25 cellular contexts compared by ENCODE assay signal in the genomic region with DNA sequence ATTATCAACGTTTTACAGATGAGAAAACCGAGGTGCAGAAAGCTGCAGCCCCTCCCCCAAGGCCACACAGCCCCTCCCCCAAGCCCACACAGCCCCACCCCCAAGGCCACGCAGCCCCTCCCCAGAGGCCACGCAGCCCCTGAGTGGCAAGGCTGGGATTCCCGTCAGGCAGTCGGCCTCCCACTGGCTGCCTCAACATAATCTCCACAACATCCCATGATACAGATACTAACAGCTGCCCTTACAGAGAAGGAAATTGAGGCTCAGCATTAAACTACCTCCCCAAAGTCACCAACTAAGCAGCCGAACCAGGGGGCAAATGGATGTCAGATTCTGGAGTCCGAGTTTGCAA. TPM values are rescaled to one million over a fixed set of nuclear protein-coding genes. Genes with fewer than 3 reads are reported as not detected.
DNase-seq lines count a peak whose midpoint lies in the region; ATAC-seq, FAIRE-seq and TF ChIP-seq lines count a peak whose summit lies in the region.
"Had no signal": no experiment of that assay in that cellular context is flagged by ENCODE, and none has a peak within 500 bp of the region (broad histone marks: within the 10 kb centered on the region; RNA-seq: fewer than 3 reads in every experiment).

No MANE protein-coding gene starts in this region.

- no peaks in the 10 kb centered on the region for H3K9me3 Mint-ChIP-seq in brain
- H3K9me3 Mint-ChIP-seq: activated CD4-positive, alpha-beta T cell treated with anti-CD3 and anti-CD28 coated beads, Interleukin-2, amount 10 ng/mL, durations not matched to agents 7 days and 5 days; activated naive CD4-positive, alpha-beta T cell treated with anti-CD3 and anti-CD28 coated beads, Interleukin-2, amount 50 U/mL, for 24 hours; naive thymus-derived CD8-positive, alpha-beta T cell; stimulated activated naive CD8-positive, alpha-beta T cell treated with anti-CD3 and anti-CD28 coated beads, Interleukin-15, amount 100 ng/mL, for 72 hours had no signal

- no peak overlapping the region for H3K9ac ChIP-seq in neuronal stem cell (ENCODE audit: low read depth, low read length, poor library complexity)

- WGBS in neuronal stem cell (ENCODE audit: extremely low coverage in 2 of 2, insufficient read length in 2 of 2, insufficient replicate concordance in 1 of 2), 2 donors, result no CpG with 5 or more reads among the region's 8 CpGs

- no peaks in the 10 kb centered on the region for H3K79me1 ChIP-seq in neuronal stem cell (ENCODE audit: low read depth, low read length)

- no peak overlapping the region for H4K91ac ChIP-seq in neuronal stem cell (ENCODE audit: low read depth, low read length, poor library complexity)

- TF ChIP-seq CTCF in cardiac muscle cell (IDR thresholded peaks at IDR 0.05; ENCODE audit: low read depth, low read length) (no peak), brain (conservative IDR thresholded peaks at IDR 0.05) (no peak)

- H3K4me1 ChIP-seq in cardiac muscle cell (ENCODE audit: low read depth) (peaks cover 93% of the 10 kb centered on the region), neuronal stem cell (ENCODE audit: control insufficient read depth in 2 of 2, insufficient read depth in 1 of 2, low read depth in 1 of 2, low read length in 2 of 2) (peaks cover 16 to 22% of the 10 kb centered on the region in 2 donors)

- DNase-seq in cardiac muscle cell (ENCODE audit: low read depth in 1 of 2, low spot score in 1 of 2) (no peak), left ventricle myocardium superior (no peak), neuronal stem cell (ENCODE audit: low spot score) (no peak), urothelium cell line (ENCODE audit: low spot score) (no peak), A172 (ENCODE audit: low spot score) (no peak), GM03348 (ENCODE audit: low spot score) (no peak)
- DNase-seq: activated CD4-positive, alpha-beta T cell treated with anti-CD3 and anti-CD28 coated beads, Interleukin-2, amount 10 ng/mL, durations not matched to agents 7 days and 5 days; caudate nucleus; dermis blood vessel endothelial cell; DMS79; GF-D8; glutamatergic neuron; naive thymus-derived CD8-positive, alpha-beta T cell; NCI-H1930; NCI-H82; stimulated activated naive CD8-positive, alpha-beta T cell treated with anti-CD3 and anti-CD28 coated beads, Interleukin-15, amount 100 ng/mL, for 72 hours; T-helper 9 cell had no signal

- H3K14ac ChIP-seq in neuronal stem cell (ENCODE audit: low read length), result peak overlapping the region; percentile 39

- peak overlapping the region; percentile 79 for H2BK15ac ChIP-seq in neuronal stem cell (ENCODE audit: low read length)

- H3K23ac ChIP-seq in neuronal stem cell (ENCODE audit: low read depth, low read length, poor library complexity), result no peak overlapping the region

- no peak overlapping the region for H2BK12ac ChIP-seq in neuronal stem cell (ENCODE audit: low read length)

- H3K9me3 ChIP-seq in cardiac muscle cell (ENCODE audit: low read depth) (no peaks in the 10 kb centered on the region), neuronal stem cell (replicated peaks in 1 of 2; ENCODE audit: control insufficient read depth in 2 of 2, insufficient read depth in 1 of 2, low read depth in 1 of 2, low read length in 2 of 2) (no peaks in the 10 kb centered on the region)
- H3K9me3 ChIP-seq: tibial artery had no signal

- ATAC-seq in left ventricle myocardium superior, result no peak
- ATAC-seq in GM21528 (IDR thresholded peaks at IDR 0.05; ENCODE audit: low FRiP score, unreplicated experiment), result no peak
- ATAC-seq: HCT116; naive thymus-derived CD8-positive, alpha-beta T cell; stimulated activated naive CD8-positive, alpha-beta T cell treated with anti-CD3 and anti-CD28 coated beads, Interleukin-15, amount 100 ng/mL, for 72 hours had no signal

- H3K36me3 ChIP-seq in cardiac muscle cell (no peaks in the 10 kb centered on the region), neuronal stem cell (replicated peaks in 1 of 2; ENCODE audit: control insufficient read depth in 2 of 2, insufficient read depth in 2 of 2, low read length in 2 of 2) (no peaks in the 10 kb centered on the region)
- H3K36me3 ChIP-seq: tibial artery had no signal

- H3K4me3 ChIP-seq in cardiac muscle cell (no peak overlapping the region), neuronal stem cell (ENCODE audit: low read length in 2 of 2) (no peak overlapping the region)
- H3K4me3 ChIP-seq: tibial artery had no signal

- H2AK5ac ChIP-seq in neuronal stem cell (ENCODE audit: low read depth, low read length), result peak overlapping the region; percentile 39

- peak; percentile 9 for FAIRE-seq in urothelium cell line (lab: Jason Lieb, UNC)
- FAIRE-seq: A204.1, endothelial cell of umbilical vein, GM18507 had no signal

- peak overlapping the region; percentile 84 for H3K18ac ChIP-seq in neuronal stem cell (ENCODE audit: low read length)

- no peaks in the 10 kb centered on the region for H3K36me3 Mint-ChIP-seq in brain
- H3K36me3 Mint-ChIP-seq: activated naive CD4-positive, alpha-beta T cell treated with anti-CD3 and anti-CD28 coated beads, Interleukin-2, amount 50 U/mL, for 24 hours; naive thymus-derived CD8-positive, alpha-beta T cell had no signal

- H3K27me3 ChIP-seq in cardiac muscle cell (no peaks in the 10 kb centered on the region), neuronal stem cell (ENCODE audit: control insufficient read depth in 3 of 3, insufficient read depth in 3 of 3, low read depth in 1 of 3, low read length in 3 of 3) (no peaks in the 10 kb centered on the region)
- H3K27me3 ChIP-seq: tibial artery had no signal

- no peak overlapping the region for H3K4me2 ChIP-seq in neuronal stem cell (ENCODE audit: insufficient read depth, low read length, poor library complexity, severe bottlenecking)

- no peak overlapping the region for H2AFZ ChIP-seq in neuronal stem cell (ENCODE audit: low read length)

- peak overlapping the region in 1 of 5 experiments; percentile 71 for H3K4me3 Mint-ChIP-seq in brain
- H3K4me3 Mint-ChIP-seq: activated CD4-positive, alpha-beta T cell treated with anti-CD3 and anti-CD28 coated beads, Interleukin-2, amount 10 ng/mL, durations not matched to agents 7 days and 5 days; activated naive CD4-positive, alpha-beta T cell treated with anti-CD3 and anti-CD28 coated beads, Interleukin-2, amount 50 U/mL, for 24 hours; naive thymus-derived CD8-positive, alpha-beta T cell; stimulated activated naive CD8-positive, alpha-beta T cell treated with anti-CD3 and anti-CD28 coated beads, Interleukin-15, amount 100 ng/mL, for 72 hours had no signal

- H3K4me1 Mint-ChIP-seq in brain, result peaks cover 70% of the 10 kb centered on the region
- H3K4me1 Mint-ChIP-seq: stimulated activated naive CD8-positive, alpha-beta T cell treated with anti-CD3 and anti-CD28 coated beads, Interleukin-15, amount 100 ng/mL, for 72 hours had no signal

- H3K27me3 Mint-ChIP-seq in brain, result no peaks in the 10 kb centered on the region
- H3K27me3 Mint-ChIP-seq: activated CD4-positive, alpha-beta T cell treated with anti-CD3 and anti-CD28 coated beads, Interleukin-2, amount 10 ng/mL, durations not matched to agents 7 days and 5 days; activated naive CD4-positive, alpha-beta T cell treated with anti-CD3 and anti-CD28 coated beads, Interleukin-2, amount 50 U/mL, for 24 hours; naive thymus-derived CD8-positive, alpha-beta T cell; stimulated activated naive CD8-positive, alpha-beta T cell treated with anti-CD3 and anti-CD28 coated beads, Interleukin-15, amount 100 ng/mL, for 72 hours had no signal

- H2BK120ac ChIP-seq in neuronal stem cell (ENCODE audit: low read depth, low read length), result no peak overlapping the region

- H3K27ac Mint-ChIP-seq in brain, result peak overlapping the region in 3 of 5 experiments; percentile 65 to 96 (median 68)
- H3K27ac Mint-ChIP-seq: activated CD4-positive, alpha-beta T cell treated with anti-CD3 and anti-CD28 coated beads, Interleukin-2, amount 10 ng/mL, durations not matched to agents 7 days and 5 days; activated naive CD4-positive, alpha-beta T cell treated with anti-CD3 and anti-CD28 coated beads, Interleukin-2, amount 50 U/mL, for 24 hours; stimulated activated naive CD8-positive, alpha-beta T cell treated with anti-CD3 and anti-CD28 coated beads, Interleukin-15, amount 100 ng/mL, for 72 hours had no signal

- H2BK5ac ChIP-seq in neuronal stem cell (ENCODE audit: low read length), result peak overlapping the region; percentile 28

- H3K27ac ChIP-seq in cardiac muscle cell (peak overlapping the region; percentile 93), neuronal stem cell (replicated peaks; ENCODE audit: low read length) (no peak overlapping the region)
- H3K27ac ChIP-seq: tibial artery had no signal

- H4K8ac ChIP-seq in neuronal stem cell (ENCODE audit: low read depth, low read length), result no peak overlapping the region

- intact Hi-C loops in left ventricle myocardium superior (cut with micrococcal nuclease), result no loop called here

- H3K4ac ChIP-seq in neuronal stem cell (ENCODE audit: low read length), result no peak overlapping the region

RNA-seq across cellular contexts. Expression of gene SH3PXD2A, which starts 15.9 kb away (rescaled TPM):
- total RNA-seq in cardiac muscle cell, result 36.5 and 75.9 TPM in 2 replicates
- polyA plus RNA-seq in cardiac muscle cell, result 32.2 and 48.1 TPM in 2 replicates
- 28.6 TPM for total RNA-seq in left ventricle myocardium superior
- 43.1 TPM for polyA plus RNA-seq in brain (ENCODE audit: insufficient read depth, low read depth, low replicate concordance)
- 9.8 TPM for polyA plus RNA-seq in neuronal stem cell (2013, experiment 1 of 2)
- 9.8 TPM for polyA plus RNA-seq in neuronal stem cell (2013, experiment 2 of 2)
- total RNA-seq in A172 (2014; rRNA removed; shearing (Covaris generic)), result 1.7 and 2.0 TPM in 2 replicates
